ENCODE assay signal across 13 cellular contexts in genomic region chr6:31946370-31946885, GRCh38. TPM values are rescaled to one million over a fixed set of nuclear protein-coding genes. Genes with fewer than 3 reads are reported as not detected.
DNase-seq lines count a peak whose midpoint lies in the region; ATAC-seq and TF ChIP-seq lines count a peak whose summit lies in the region.
"Had no signal": no experiment of that assay in that cellular context is flagged by ENCODE, and none has a peak within 500 bp of the region (broad histone marks: within the 10 kb centered on the region; RNA-seq: fewer than 3 reads in every experiment).

No MANE protein-coding gene starts in this region.

- TF ChIP-seq POLR2A in testis (IDR thresholded peaks at IDR 0.05) = no peak

- no peak overlapping the region for H3K4me3 Mint-ChIP-seq in endodermal cell
- H3K4me3 Mint-ChIP-seq: stimulated activated memory B cell treated with anti-CD40 and anti-IgM and Interleukin-4, amounts not matched to agents 10 μg/mL and 1 μg/mL and 100 μg/mL, for 72 hours had no signal

- H3K9me3 ChIP-seq in endodermal cell (ENCODE audit: control insufficient read depth, low read length) = no peaks in the 10 kb centered on the region
- H3K9me3 ChIP-seq in mucosa of stomach (ENCODE audit: control insufficient read depth, low read length) = no peaks in the 10 kb centered on the region
- H3K9me3 ChIP-seq in testis = no peaks in the 10 kb centered on the region

- H3K4me1 ChIP-seq in endodermal cell (ENCODE audit: control insufficient read depth, insufficient read depth, low read length) = no peaks in the 10 kb centered on the region
- peaks cover 21% of the 10 kb centered on the region for H3K4me1 ChIP-seq in mucosa of stomach (ENCODE audit: control insufficient read depth, insufficient read depth, low read length)
- peaks cover 10% of the 10 kb centered on the region for H3K4me1 ChIP-seq in testis

- H3K4me1 Mint-ChIP-seq in endodermal cell = no peaks in the 10 kb centered on the region

- no peak for TF ChIP-seq CTCF in endodermal cell (conservative IDR thresholded peaks at IDR 0.05)
- TF ChIP-seq CTCF in testis (IDR thresholded peaks at IDR 0.05) = no peak

- H3K9ac ChIP-seq in endodermal cell (ENCODE audit: extremely low read depth, low read length, poor library complexity, severe bottlenecking) (no peak overlapping the region), mucosa of stomach (ENCODE audit: low read length) (peak overlapping the region; percentile 67)

- peaks cover 67% of the 10 kb centered on the region for H3K27me3 Mint-ChIP-seq in endodermal cell (ENCODE audit: insufficient read depth)

- H3K4me3 ChIP-seq in endodermal cell (ENCODE audit: low read length) (no peak overlapping the region), mucosa of stomach (ENCODE audit: low read length) (peak overlapping the region; percentile 21), testis (no peak overlapping the region)

- no peaks in the 10 kb centered on the region for H3K9me3 Mint-ChIP-seq in endodermal cell
- H3K9me3 Mint-ChIP-seq: stimulated activated memory B cell treated with anti-CD40 and anti-IgM and Interleukin-4, amounts not matched to agents 10 μg/mL and 1 μg/mL and 100 μg/mL, for 72 hours had no signal

- H3K36me3 Mint-ChIP-seq in endodermal cell (ENCODE audit: low read depth) = peaks cover 8% of the 10 kb centered on the region
- H3K36me3 Mint-ChIP-seq: stimulated activated memory B cell treated with anti-CD40 and anti-IgM and Interleukin-4, amounts not matched to agents 10 μg/mL and 1 μg/mL and 100 μg/mL, for 72 hours had no signal

- ATAC-seq in HG03280 (IDR thresholded peaks at IDR 0.05; ENCODE audit: unreplicated experiment) (no peak), GM19463 (IDR thresholded peaks at IDR 0.05; ENCODE audit: unreplicated experiment) (no peak)
- ATAC-seq: stimulated activated memory B cell treated with anti-CD40 and anti-IgM and Interleukin-4, amounts not matched to agents 10 μg/mL and 1 μg/mL and 100 μg/mL, for 72 hours had no signal

- 66 to 82% (median 74%) methylated on average over 11 of the region's 11 CpGs for WGBS in adipose tissue, 3 donors
- WGBS in endodermal cell (ENCODE audit: insufficient coverage in 1 of 2, insufficient read length in 1 of 2), 2 experiments = 84 to 95% methylated on average over 7 to 11 of the region's 11 CpGs
- 89% methylated on average over 11 of the region's 11 CpGs for WGBS in testis, 2 donors

- H3K36me3 ChIP-seq in endodermal cell (ENCODE audit: control insufficient read depth, insufficient read depth, low read length) (peaks cover 12% of the 10 kb centered on the region), mucosa of stomach (ENCODE audit: control insufficient read depth, insufficient read depth, low read length) (no peaks in the 10 kb centered on the region), testis (ENCODE audit: low read depth, missing control alignments) (no peaks in the 10 kb centered on the region)

- H3K27ac Mint-ChIP-seq in endodermal cell = no peak overlapping the region
- H3K27ac Mint-ChIP-seq: stimulated activated memory B cell treated with anti-CD40 and anti-IgM and Interleukin-4, amounts not matched to agents 10 μg/mL and 1 μg/mL and 100 μg/mL, for 72 hours had no signal

- DNase-seq in endodermal cell = peak; percentile 38
- DNase-seq in testis = no peak
- DNase-seq in NCI-H128 (lab: John Stamatoyannopoulos, UW; ENCODE audit: unreplicated experiment) = no peak
- no peak for DNase-seq in iPS-NIHi7 (ENCODE audit: extremely low spot score)
- DNase-seq: KG1; NCI-H1930; NK-92 treated with Interleukin-12 subunit alpha and Interleukin-12 subunit beta, amount 100 ng/mL, for 24 hours; stimulated activated CD4-positive, alpha-beta T cell treated with anti-CD3 and anti-CD28 coated beads, Interleukin-2, amount 100 ng/mL, for 48 hours had no signal

- intact Hi-C loops in testis (cut with DNase I; ENCODE audit: low total_unique reads) = no loop called here

- H3K27ac ChIP-seq in adipose tissue (ENCODE audit: low read depth, low read length) (peak overlapping the region; percentile 44), endodermal cell (ENCODE audit: low read depth, low read length) (no peak overlapping the region), testis (peak overlapping the region; percentile 3 to 69)

- H3K27me3 ChIP-seq in endodermal cell (ENCODE audit: control insufficient read depth, insufficient read depth, low read length, poor library complexity, severe bottlenecking) = peaks cover 42% of the 10 kb centered on the region
- H3K27me3 ChIP-seq in mucosa of stomach (ENCODE audit: control insufficient read depth, insufficient read depth, low read length) = no peaks in the 10 kb centered on the region
- H3K27me3 ChIP-seq in testis = no peaks in the 10 kb centered on the region

RNA-seq across cellular contexts. Expression of gene CFB, which starts 0.5 kb away (rescaled TPM):
- polyA plus RNA-seq in adipose tissue = 100 to 1,000 TPM in 1 of 3 donors, 10 to 100 TPM in 2; 23.8 to 211 (median 49.8) TPM
- total RNA-seq in endodermal cell = under 1 TPM; 0.51 to 0.66 TPM
- polyA plus RNA-seq in endodermal cell (2013, experiment 1 of 2) = 0.57 TPM
- polyA plus RNA-seq in endodermal cell (2013, experiment 2 of 2) = 1.3 TPM
- total RNA-seq in testis = 1 to 10 TPM; 4.8 to 5.8 TPM
- polyA plus RNA-seq in testis (ENCODE audit: insufficient read depth, low read depth, low replicate concordance) = 38.6 TPM

RNA-seq across cellular contexts. Expression of gene NELFE, which starts 12.3 kb away (rescaled TPM):
- polyA plus RNA-seq in adipose tissue = 10 to 100 TPM; 38.8 to 60.8 (median 53.2) TPM
- total RNA-seq in endodermal cell = 100 to 1,000 TPM in 1 of 2 donors, 10 to 100 TPM in 1; 90.3 to 132 TPM
- 105 TPM for polyA plus RNA-seq in endodermal cell (2013, experiment 1 of 2)
- polyA plus RNA-seq in endodermal cell (2013, experiment 2 of 2) = 103 TPM
- 100 to 1,000 TPM; 181 to 219 TPM for total RNA-seq in testis
- 292 TPM for polyA plus RNA-seq in testis (ENCODE audit: insufficient read depth, low read depth, low replicate concordance)

RNA-seq across cellular contexts. Expression of gene SKIC2, which starts 12.5 kb away (rescaled TPM):
- polyA plus RNA-seq in adipose tissue (10 to 100 TPM; 28.7 to 62.6 (median 59.6) TPM), testis (ENCODE audit: insufficient read depth, low read depth, low replicate concordance) (39.6 TPM)
- total RNA-seq in endodermal cell (100 to 1,000 TPM in 1 of 2 donors, 10 to 100 TPM in 1; 95.8 to 103 TPM), testis (10 to 100 TPM; 59.2 to 73.0 TPM)
- 54.5 TPM for polyA plus RNA-seq in endodermal cell (2013, experiment 1 of 2)
- polyA plus RNA-seq in endodermal cell (2013, experiment 2 of 2) = 45.0 TPM

RNA-seq across cellular contexts. Expression of gene C2, which starts 18.9 kb away (rescaled TPM):
- polyA plus RNA-seq in adipose tissue = 10 to 100 TPM in 2 of 3 donors, 1 to 10 TPM in 1; 1.6 to 20.4 (median 18.2) TPM
- 1 to 10 TPM in 1 of 2 donors, under 1 TPM in 1; 0.29 to 1.0 TPM for total RNA-seq in endodermal cell
- 0.89 TPM for polyA plus RNA-seq in endodermal cell (2013, experiment 1 of 2)
- polyA plus RNA-seq in endodermal cell (2013, experiment 2 of 2) = 0.70 TPM
- 1 to 10 TPM; 5.1 to 6.3 TPM for total RNA-seq in testis
- polyA plus RNA-seq in testis (ENCODE audit: insufficient read depth, low read depth, low replicate concordance) = 24.8 TPM

RNA-seq across cellular contexts. Expression of gene DXO, which starts 25.5 kb away (rescaled TPM):
- polyA plus RNA-seq in adipose tissue = 10 to 100 TPM; 10.4 to 20.8 (median 15.8) TPM
- total RNA-seq in endodermal cell = 10 to 100 TPM; 19.2 to 22.3 TPM
- polyA plus RNA-seq in endodermal cell (2013, experiment 1 of 2) = 17.5 TPM
- 15.3 TPM for polyA plus RNA-seq in endodermal cell (2013, experiment 2 of 2)
- 10 to 100 TPM; 43.7 to 59.1 TPM for total RNA-seq in testis
- 96.6 TPM for polyA plus RNA-seq in testis (ENCODE audit: insufficient read depth, low read depth, low replicate concordance)
